Comparison of ENCODE assay signal across 23 cellular contexts in the genomic region with DNA sequence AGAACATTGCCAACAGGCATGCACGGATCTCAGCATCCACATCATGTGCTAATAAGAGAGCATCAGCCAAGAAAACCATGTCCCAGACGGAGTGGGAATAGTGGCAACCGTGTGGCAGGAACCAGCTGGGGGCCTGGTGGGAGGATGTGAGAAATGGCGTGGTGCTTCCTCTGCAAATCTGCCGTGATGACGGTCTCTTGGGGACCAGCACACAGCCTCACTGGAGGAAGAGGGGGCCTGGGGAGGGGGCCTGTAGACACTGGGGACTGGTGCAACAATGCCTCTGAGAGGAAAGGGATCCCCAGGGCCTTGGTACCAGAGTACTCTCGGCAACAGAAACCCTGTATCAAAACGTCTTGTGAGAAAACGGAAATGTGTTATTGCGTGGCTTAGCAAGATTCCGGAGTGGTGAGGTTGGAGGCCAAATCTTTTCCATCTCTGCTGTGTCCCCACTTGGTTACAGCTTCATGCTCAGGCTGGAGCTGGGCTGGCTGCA.
DNase-seq lines count a peak whose midpoint lies in the region; ATAC-seq, FAIRE-seq and TF ChIP-seq lines count a peak whose summit lies in the region.
"Had no signal": no experiment of that assay in that cellular context is flagged by ENCODE, and none has a peak within 500 bp of the region (broad histone marks: within the 10 kb centered on the region; RNA-seq: fewer than 3 reads in every experiment).

No MANE protein-coding gene starts in this region.

- H3K9me3 ChIP-seq in right lobe of liver, result no peaks in the 10 kb centered on the region
- H3K9me3 ChIP-seq: Peyer's patch, SJSA1, thoracic aorta had no signal

- H3K36me3 ChIP-seq in right lobe of liver, result no peaks in the 10 kb centered on the region
- H3K36me3 ChIP-seq: Peyer's patch, SJSA1, thoracic aorta had no signal

- H3K4me3 Mint-ChIP-seq in natural killer cell treated with Interleukin-12 subunit alpha and Interleukin-12 subunit beta and Interleukin-15 and Interleukin-18, amount 100 ng/mL, for 72 hours, result peak overlapping the region; percentile 79
- no peak overlapping the region for H3K4me3 Mint-ChIP-seq in T-cell
- H3K4me3 Mint-ChIP-seq: brain; CD4-positive, alpha-beta T cell; stimulated activated effector memory CD8-positive, alpha-beta T cell treated with anti-CD3 and anti-CD28 coated beads, Interleukin-12 subunit alpha, Interleukin-12 subunit beta, amount 100 ng/mL, for 72 hours had no signal

- H3K27ac ChIP-seq in right lobe of liver, result no peak overlapping the region
- H3K27ac ChIP-seq: Peyer's patch, SJSA1, thoracic aorta, VCaP had no signal

- H3K27ac Mint-ChIP-seq in natural killer cell treated with Interleukin-12 subunit alpha and Interleukin-12 subunit beta and Interleukin-15 and Interleukin-18, amount 100 ng/mL, for 72 hours, result peak overlapping the region; percentile 27 to 87
- no peak overlapping the region for H3K27ac Mint-ChIP-seq in T-cell
- H3K27ac Mint-ChIP-seq: CD4-positive, alpha-beta T cell; stimulated activated effector memory CD8-positive, alpha-beta T cell treated with anti-CD3 and anti-CD28 coated beads, Interleukin-12 subunit alpha, Interleukin-12 subunit beta, amount 100 ng/mL, for 72 hours had no signal

- H3K4me1 ChIP-seq in right lobe of liver, result no peaks in the 10 kb centered on the region
- H3K4me1 ChIP-seq: Peyer's patch, SJSA1 had no signal

- WGBS in right lobe of liver (ENCODE audit: insufficient coverage, low coverage, low lambda C conversion rate, missing lambda C conversion rate), result 36% methylated on average over 9 of the region's 11 CpGs

- CTCF ChIA-PET in T-cell (lab: Charles Lee), result no interaction called here

- H3K4me3 ChIP-seq in right lobe of liver, result no peak overlapping the region
- H3K4me3 ChIP-seq: Peyer's patch, SJSA1, thoracic aorta had no signal

- H3K27me3 Mint-ChIP-seq in natural killer cell treated with Interleukin-12 subunit alpha and Interleukin-12 subunit beta and Interleukin-15 and Interleukin-18, amount 100 ng/mL, for 72 hours, result peaks cover 0 to 2% of the 10 kb centered on the region in 2 donors
- peaks cover 19 to 29% of the 10 kb centered on the region in 2 donors for H3K27me3 Mint-ChIP-seq in T-cell

- no peaks in the 10 kb centered on the region for H3K9me3 Mint-ChIP-seq in natural killer cell treated with Interleukin-12 subunit alpha and Interleukin-12 subunit beta and Interleukin-15 and Interleukin-18, amount 100 ng/mL, for 72 hours
- H3K9me3 Mint-ChIP-seq in T-cell, result no peaks in the 10 kb centered on the region
- H3K9me3 Mint-ChIP-seq: brain; CD4-positive, alpha-beta T cell; stimulated activated effector memory CD8-positive, alpha-beta T cell treated with anti-CD3 and anti-CD28 coated beads, Interleukin-12 subunit alpha, Interleukin-12 subunit beta, amount 100 ng/mL, for 72 hours had no signal

- no peak for DNase-seq in GM12892 (ENCODE audit: insufficient read length)
- DNase-seq in natural killer cell treated with Interleukin-12 subunit alpha and Interleukin-12 subunit beta and Interleukin-15 and Interleukin-18, amount 100 ng/mL, for 72 hours (ENCODE audit: low spot score), result peak; percentile 61
- no peak for DNase-seq in right lobe of liver
- no peak for DNase-seq in NCI-H345 treated with DMSO at 0.1 percent for 48 hours (lab: John Stamatoyannopoulos, UW; ENCODE audit: unreplicated experiment)
- no peak for DNase-seq in T-cell
- no peak for DNase-seq in NCI-H128 (lab: John Stamatoyannopoulos, UW; ENCODE audit: unreplicated experiment)
- DNase-seq: activated CD4-positive, alpha-beta T cell treated with anti-CD3 and anti-CD28 coated beads, Interleukin-2, amount 50 U/mL, for 1 hour; CD4-positive, alpha-beta T cell; effector memory CD4-positive, alpha-beta T cell; KG1; naive thymus-derived CD8-positive, alpha-beta T cell; NCI-H1930; NCI-H2227 treated with DMSO at 0.1 percent for 48 hours; Peyer's patch had no signal

- H3K36me3 Mint-ChIP-seq in natural killer cell treated with Interleukin-12 subunit alpha and Interleukin-12 subunit beta and Interleukin-15 and Interleukin-18, amount 100 ng/mL, for 72 hours, result no peaks in the 10 kb centered on the region
- no peaks in the 10 kb centered on the region for H3K36me3 Mint-ChIP-seq in T-cell
- H3K36me3 Mint-ChIP-seq: brain; naive thymus-derived CD8-positive, alpha-beta T cell; stimulated activated effector memory CD8-positive, alpha-beta T cell treated with anti-CD3 and anti-CD28 coated beads, Interleukin-12 subunit alpha, Interleukin-12 subunit beta, amount 100 ng/mL, for 72 hours had no signal

- H3K27me3 ChIP-seq in right lobe of liver, result no peaks in the 10 kb centered on the region
- H3K27me3 ChIP-seq: Peyer's patch, SJSA1 had no signal

- TF ChIP-seq POLR2A in GM12892 (IDR thresholded peaks at IDR 0.05; ENCODE audit: low read depth, low read length) (no peak), right lobe of liver (IDR thresholded peaks at IDR 0.05) (no peak)

- FAIRE-seq in GM12892 (lab: Jason Lieb, UNC), result peak; percentile 51
- FAIRE-seq: G401.6, H54 had no signal

- ATAC-seq in GM21529 (IDR thresholded peaks at IDR 0.05; ENCODE audit: unreplicated experiment), result peak; percentile 51
- ATAC-seq in HG03159 (IDR thresholded peaks at IDR 0.05; ENCODE audit: unreplicated experiment), result peak; percentile 58
- peak; percentile 30 to 51 for ATAC-seq in natural killer cell treated with Interleukin-12 subunit alpha and Interleukin-12 subunit beta and Interleukin-15 and Interleukin-18, amount 100 ng/mL, for 72 hours
- no peak for ATAC-seq in right lobe of liver
- ATAC-seq in T-cell (replicated peaks in 1 of 4), result no peak
- ATAC-seq: naive thymus-derived CD8-positive, alpha-beta T cell; stimulated activated effector memory CD8-positive, alpha-beta T cell treated with anti-CD3 and anti-CD28 coated beads, Interleukin-12 subunit alpha, Interleukin-12 subunit beta, amount 100 ng/mL, for 72 hours had no signal

- intact Hi-C loops in right lobe of liver (cut with DNase I), result no loop called here

- peaks cover 67 to 70% of the 10 kb centered on the region in 2 donors for H3K4me1 Mint-ChIP-seq in natural killer cell treated with Interleukin-12 subunit alpha and Interleukin-12 subunit beta and Interleukin-15 and Interleukin-18, amount 100 ng/mL, for 72 hours (ENCODE audit: low read depth in 2 of 2)
- H3K4me1 Mint-ChIP-seq in T-cell, result no peaks in the 10 kb centered on the region
- H3K4me1 Mint-ChIP-seq: stimulated activated effector memory CD8-positive, alpha-beta T cell treated with anti-CD3 and anti-CD28 coated beads, Interleukin-12 subunit alpha, Interleukin-12 subunit beta, amount 100 ng/mL, for 72 hours had no signal

- POLR2A ChIA-PET in T-cell (lab: Charles Lee), result no interaction called here

- TF ChIP-seq CTCF in right lobe of liver (IDR thresholded peaks at IDR 0.05), result no peak

Comparison
In these comparisons a context has a peak if more than half of its experiments do, and no peak if none do; other contexts are left out.
1. ATAC-seq: peak in GM21529 (single experiment), HG03159 (single experiment) and natural killer cell treated with Interleukin-12 subunit alpha and Interleukin-12 subunit beta and Interleukin-15 and Interleukin-18, amount 100 ng/mL, for 72 hours (2 of 2); none in right lobe of liver (0 of 4) and T-cell (0 of 4).
2. H3K27ac Mint-ChIP-seq: peak in natural killer cell treated with Interleukin-12 subunit alpha and Interleukin-12 subunit beta and Interleukin-15 and Interleukin-18, amount 100 ng/mL, for 72 hours (2 of 2); none in T-cell (0 of 2).